11 cellular contexts compared by ENCODE assay signal in genomic region chr9:129145841-129146292, GRCh38. TPM values are rescaled to one million over a fixed set of nuclear protein-coding genes. Genes with fewer than 3 reads are reported as not detected.
DNase-seq lines count a peak whose midpoint lies in the region; ATAC-seq and TF ChIP-seq lines count a peak whose summit lies in the region.
"Had no signal": no experiment of that assay in that cellular context is flagged by ENCODE, and none has a peak within 500 bp of the region (broad histone marks: within the 10 kb centered on the region; RNA-seq: fewer than 3 reads in every experiment).

No MANE protein-coding gene starts in this region.

- peaks cover 3% of the 10 kb centered on the region for H3K27me3 Mint-ChIP-seq in nephron (ENCODE audit: low read depth)
- H3K27me3 Mint-ChIP-seq: B cell had no signal

- 0 out of 2 replicates have a peak overlapping the region, but pooled peaks have one; percentile 25 for H3K27ac ChIP-seq in 22Rv1

- H3K4me1 Mint-ChIP-seq in nephron: peaks cover 57% of the 10 kb centered on the region

- TF ChIP-seq CTCF in 22Rv1 (IDR thresholded peaks at IDR 0.05) (no peak), nephron (IDR thresholded peaks at IDR 0.05; ENCODE audit: unreplicated experiment in 3 of 3) (no peak)

- peaks cover 23% of the 10 kb centered on the region for H3K36me3 Mint-ChIP-seq in nephron (ENCODE audit: low read depth)

- DNase-seq in fibroblast of peridontal ligament (ENCODE audit: extremely low read depth) (peak; percentile 97), SIG-M5 (lab: John Stamatoyannopoulos, UW) (no peak), GOT3 (lab: John Stamatoyannopoulos, UW) (no peak), HUDEP-2 (lab: John Stamatoyannopoulos, UW; ENCODE audit: unreplicated experiment in 76 of 76) (no peak)
- DNase-seq: NCI-H187 treated with DMSO at 0.1 percent for 48 hours; stimulated activated CD4-positive, alpha-beta T cell treated with anti-CD3 and anti-CD28 coated beads, Interleukin-12 subunit alpha, Interleukin-12 subunit beta, amount 100 ng/mL, for 4 hours had no signal

- no peak for ATAC-seq in HG02610 (IDR thresholded peaks at IDR 0.05; ENCODE audit: unreplicated experiment)

- H3K4me3 Mint-ChIP-seq in nephron: peak overlapping the region; percentile 33 to 59 (median 55)
- H3K4me3 Mint-ChIP-seq: B cell had no signal

- no peaks in the 10 kb centered on the region for H3K9me3 Mint-ChIP-seq in nephron

- peak overlapping the region; percentile 98 to 99 (median 98) for H3K27ac Mint-ChIP-seq in nephron
- H3K27ac Mint-ChIP-seq: B cell had no signal

TF ChIP-seq in PFSK-1, 5 proteins besides CTCF, POLR2A, EP300 and RAD21:
- TF ChIP-seq SIN3A (IDR thresholded peaks at IDR 0.05; ENCODE audit: borderline replicate concordance, insufficient read depth, low read length): no peak
- TF ChIP-seq POLR2AphosphoS5 (IDR thresholded peaks at IDR 0.05; ENCODE audit: low read depth, low read length): peak; percentile 18; the same call in 1 of the 2 replicates

RNA-seq across cellular contexts. Expression of gene IER5L, which starts 32.2 kb away (rescaled TPM):
- polyA plus RNA-seq in PFSK-1 (2012; ENCODE audit: insufficient read length, low read depth): 58.6 TPM

RNA-seq across cellular contexts. Expression of gene PTPA, which starts 34.7 kb away (rescaled TPM):
- 342 TPM for polyA plus RNA-seq in PFSK-1 (2012; ENCODE audit: insufficient read length, low read depth)

RNA-seq across cellular contexts. Expression of gene CRAT, which starts 35.3 kb away (rescaled TPM):
- 91.0 TPM for polyA plus RNA-seq in PFSK-1 (2012; ENCODE audit: insufficient read length, low read depth)
